ENCODE assay signal across 14 cellular contexts in genomic region chr21:38494688-38495087, GRCh38. TPM values are rescaled to one million over a fixed set of nuclear protein-coding genes. Genes with fewer than 3 reads are reported as not detected.
DNase-seq lines count a peak whose midpoint lies in the region; ATAC-seq and TF ChIP-seq lines count a peak whose summit lies in the region.
"Had no signal": no experiment of that assay in that cellular context is flagged by ENCODE, and none has a peak within 500 bp of the region (broad histone marks: within the 10 kb centered on the region; RNA-seq: fewer than 3 reads in every experiment).

No MANE protein-coding gene starts in this region.

- H3K27ac Mint-ChIP-seq in CD4-positive, alpha-beta T cell: no peak overlapping the region
- H3K27ac Mint-ChIP-seq: activated T-helper 1 cell treated with anti-CD3 and anti-CD28 coated beads, Interleukin-12 subunit alpha, Interleukin-12 subunit beta, Interleukin-2, Interleukin-4 antibody, amounts not matched to agents 30 ng/mL and 10 ng/mL and 1 ng/mL, durations not matched to agents 14 hours and 24 hours and 36 hours; naive thymus-derived CD8-positive, alpha-beta T cell had no signal

- H3K9me3 ChIP-seq in MG63 (no peaks in the 10 kb centered on the region), esophagus squamous epithelium (no peaks in the 10 kb centered on the region), osteoblast (ENCODE audit: low read depth, low read length) (no peaks in the 10 kb centered on the region)
- no peaks in the 10 kb centered on the region for H3K9me3 ChIP-seq in CD4-positive, alpha-beta T cell (ENCODE audit: control insufficient read depth, low read length)

- H3K27me3 ChIP-seq in MG63 (no peaks in the 10 kb centered on the region), esophagus squamous epithelium (no peaks in the 10 kb centered on the region), osteoblast (ENCODE audit: insufficient read depth, low read length) (peaks cover 10% of the 10 kb centered on the region)
- H3K27me3 ChIP-seq in CD4-positive, alpha-beta T cell (ENCODE audit: control insufficient read depth, insufficient read depth, low read length): peaks cover 24% of the 10 kb centered on the region

- no peak overlapping the region for H3K4me3 Mint-ChIP-seq in CD4-positive, alpha-beta T cell
- no peak overlapping the region for H3K4me3 Mint-ChIP-seq in activated T-cell treated with anti-CD3 and anti-CD28 coated beads, Interleukin-2, amount 50 U/mL, for 4 hours
- H3K4me3 Mint-ChIP-seq: activated T-helper 1 cell treated with anti-CD3 and anti-CD28 coated beads, Interleukin-12 subunit alpha, Interleukin-12 subunit beta, Interleukin-2, Interleukin-4 antibody, amounts not matched to agents 30 ng/mL and 10 ng/mL and 1 ng/mL, durations not matched to agents 14 hours and 24 hours and 36 hours; naive thymus-derived CD8-positive, alpha-beta T cell had no signal

- intact Hi-C loops in esophagus squamous epithelium (cut with DNase I): no loop called here
- intact Hi-C loops in CD4-positive, alpha-beta T cell (cut with DNase I, micrococcal nuclease): no loop called here

- DNase-seq in ACHN (peak; percentile 23), MG63 (peak; percentile 47), esophagus squamous epithelium (lab: John Stamatoyannopoulos, UW) (no peak), osteoblast (ENCODE audit: insufficient read length, low spot score, missing footprints) (peak; percentile 80), hippocampal formation (lab: John Stamatoyannopoulos, UW) (no peak), GM10248 (ENCODE audit: extremely low spot score) (no peak)
- no peak for DNase-seq in CD4-positive, alpha-beta T cell
- no peak for DNase-seq in activated T-cell treated with anti-CD3 and anti-CD28 coated beads, Interleukin-2, amount 50 U/mL, for 4 hours
- DNase-seq: naive thymus-derived CD8-positive, alpha-beta T cell; NCI-H1436; NCI-H69; SHP77 treated with DMSO at 0.1 percent for 48 hours had no signal

- ATAC-seq in CD4-positive, alpha-beta T cell (ENCODE audit: poor library complexity): no peak
- no peak for ATAC-seq in activated T-cell treated with anti-CD3 and anti-CD28 coated beads, Interleukin-2, amount 50 U/mL, for 4 hours
- ATAC-seq: HCT116; naive thymus-derived CD8-positive, alpha-beta T cell had no signal

- H3K36me3 ChIP-seq in MG63 (no peaks in the 10 kb centered on the region), esophagus squamous epithelium (no peaks in the 10 kb centered on the region), osteoblast (ENCODE audit: insufficient read depth, low read length) (no peaks in the 10 kb centered on the region)

- H3K27me3 Mint-ChIP-seq in CD4-positive, alpha-beta T cell: peaks cover 75% of the 10 kb centered on the region
- peaks cover 44% of the 10 kb centered on the region for H3K27me3 Mint-ChIP-seq in activated T-cell treated with anti-CD3 and anti-CD28 coated beads, Interleukin-2, amount 50 U/mL, for 4 hours (ENCODE audit: low read depth)

- no peaks in the 10 kb centered on the region for H4K20me1 ChIP-seq in osteoblast (ENCODE audit: insufficient read depth, low read length)

- H2AFZ ChIP-seq in osteoblast (ENCODE audit: low read length): peak overlapping the region; percentile 13

- 38 to 59% methylated on average over 6 of the region's 6 CpGs for WGBS in esophagus squamous epithelium, 2 donors

- no peak for TF ChIP-seq POLR2A in esophagus squamous epithelium (IDR thresholded peaks at IDR 0.05)

- in situ Hi-C loops in ACHN (cut with HindIII; ENCODE audit: low pct_ligation_motif_present, low pct_unique_long_range_greater_than_20kb, low sequenced_read_pairs): no loop called here

- peak overlapping the region; percentile 54 for H3K4me2 ChIP-seq in osteoblast (ENCODE audit: insufficient read depth, low read length)

- H3K4me1 ChIP-seq in esophagus squamous epithelium: peaks cover 0 to 2% (median 2%) of the 10 kb centered on the region in 3 donors
- peaks cover 6% of the 10 kb centered on the region for H3K4me1 ChIP-seq in osteoblast (ENCODE audit: insufficient read depth, low read length)

- H3K4me1 Mint-ChIP-seq in CD4-positive, alpha-beta T cell (ENCODE audit: low read depth): peaks cover 14% of the 10 kb centered on the region
- H3K4me1 Mint-ChIP-seq in activated T-cell treated with anti-CD3 and anti-CD28 coated beads, Interleukin-2, amount 50 U/mL, for 4 hours (ENCODE audit: low read depth): no peaks in the 10 kb centered on the region

- POLR2A ChIA-PET in GM10248 (lab: Yijun Ruan, JAX): no interaction called here
- POLR2A ChIA-PET in CD4-positive, alpha-beta T cell (lab: Charles Lee): no interaction called here

- CTCF ChIA-PET in GM10248 (lab: Yijun Ruan, JAX): no interaction called here
- CTCF ChIA-PET in CD4-positive, alpha-beta T cell (lab: Charles Lee): no interaction called here

- H3K4me3 ChIP-seq in MG63: no peak overlapping the region
- H3K4me3 ChIP-seq in esophagus squamous epithelium: peak overlapping the region in 3 of 4 donors; percentile 35 to 58 (median 36)
- H3K4me3 ChIP-seq in osteoblast (ENCODE audit: insufficient read depth, low read length): no peak overlapping the region

- no peaks in the 10 kb centered on the region for H3K9me3 Mint-ChIP-seq in CD4-positive, alpha-beta T cell
- H3K9me3 Mint-ChIP-seq in activated T-cell treated with anti-CD3 and anti-CD28 coated beads, Interleukin-2, amount 50 U/mL, for 4 hours: no peaks in the 10 kb centered on the region
- H3K9me3 Mint-ChIP-seq: activated T-helper 1 cell treated with anti-CD3 and anti-CD28 coated beads, Interleukin-12 subunit alpha, Interleukin-12 subunit beta, Interleukin-2, Interleukin-4 antibody, amounts not matched to agents 30 ng/mL and 10 ng/mL and 1 ng/mL, durations not matched to agents 14 hours and 24 hours and 36 hours; naive thymus-derived CD8-positive, alpha-beta T cell had no signal

- H3K36me3 Mint-ChIP-seq in CD4-positive, alpha-beta T cell (ENCODE audit: low read depth): no peaks in the 10 kb centered on the region
- no peaks in the 10 kb centered on the region for H3K36me3 Mint-ChIP-seq in activated T-cell treated with anti-CD3 and anti-CD28 coated beads, Interleukin-2, amount 50 U/mL, for 4 hours (ENCODE audit: insufficient read depth)
- H3K36me3 Mint-ChIP-seq: naive thymus-derived CD8-positive, alpha-beta T cell had no signal

- H3K27ac ChIP-seq in esophagus squamous epithelium (peak overlapping the region in 3 of 4 donors; percentile 64 to 81 (median 68)), osteoblast (ENCODE audit: low read depth, low read length) (no peak overlapping the region)
- H3K27ac ChIP-seq in CD4-positive, alpha-beta T cell (ENCODE audit: low read depth, low read length): no peak overlapping the region

- H3K79me2 ChIP-seq in osteoblast (ENCODE audit: insufficient read depth, low read length): no peaks in the 10 kb centered on the region

- TF ChIP-seq CTCF in esophagus squamous epithelium (IDR thresholded peaks at IDR 0.05) (no peak), osteoblast (IDR thresholded peaks at IDR 0.05; ENCODE audit: extremely low read depth, low read depth, low read length) (no peak), GM10248 (IDR thresholded peaks at IDR 0.05; ENCODE audit: control extremely low read depth, extremely low read depth, low read depth, missing control alignments) (no peak)
- TF ChIP-seq CTCF in CD4-positive, alpha-beta T cell (IDR thresholded peaks at IDR 0.05): no peak

RNA-seq across cellular contexts. Expression of gene ERG, which starts 3.6 kb away (rescaled TPM):
- 4.4 and 7.6 TPM in 2 replicates for total RNA-seq in MG63 (2014; rRNA removed; shearing (Covaris generic); ENCODE audit: low replicate concordance)
- total RNA-seq in esophagus squamous epithelium: 10 to 100 TPM in 1 of 4 donors, 1 to 10 TPM in 3; 2.5 to 10.9 (median 8.4) TPM
- total RNA-seq in osteoblast: 0.29 and 1.1 TPM in 2 replicates
- total RNA-seq in CD4-positive, alpha-beta T cell: not detected
- total RNA-seq in activated T-cell treated with anti-CD3 and anti-CD28 coated beads, Interleukin-2, amount 50 U/mL, for 4 hours: under 1 TPM in 1 of 3 donors, not detected in 2; 0.18 TPM
- total RNA-seq: activated T-helper 1 cell treated with anti-CD3 and anti-CD28 coated beads, Interleukin-12 subunit alpha, Interleukin-12 subunit beta, Interleukin-2, Interleukin-4 antibody, amounts not matched to agents 30 ng/mL and 10 ng/mL and 1 ng/mL, durations not matched to agents 14 hours and 24 hours and 36 hours; naive thymus-derived CD8-positive, alpha-beta T cell had no signal

Comparison
In these comparisons a context has a peak if more than half of its experiments do, and no peak if none do; other contexts are left out.
1. DNase-seq: peak in ACHN (single experiment), MG63 (single experiment) and osteoblast (single experiment); none in esophagus squamous epithelium (single experiment), hippocampal formation (0 of 2), GM10248 (single experiment), CD4-positive, alpha-beta T cell (0 of 10) and activated T-cell treated with anti-CD3 and anti-CD28 coated beads, Interleukin-2, amount 50 U/mL, for 4 hours (single experiment).
2. H3K4me3 ChIP-seq: peak in esophagus squamous epithelium (3 of 4); none in MG63 (single experiment) and osteoblast (single experiment).
3. H3K27ac ChIP-seq: peak in esophagus squamous epithelium (3 of 4); none in osteoblast (single experiment) and CD4-positive, alpha-beta T cell (single experiment).